In genomic region chr22:43740587-43741270, GRCh38 we compare ENCODE assay signal across 24 cellular contexts.
DNase-seq lines count a peak whose midpoint lies in the region; ATAC-seq and TF ChIP-seq lines count a peak whose summit lies in the region.
"Had no signal": no experiment of that assay in that cellular context is flagged by ENCODE, and none has a peak within 500 bp of the region (broad histone marks: within the 10 kb centered on the region; RNA-seq: fewer than 3 reads in every experiment).

No MANE protein-coding gene starts in this region.

- H3K4ac ChIP-seq in neuronal stem cell (ENCODE audit: low read length): no peak overlapping the region

- no peaks in the 10 kb centered on the region for H3K36me3 Mint-ChIP-seq in activated T-cell treated with anti-CD3 and anti-CD28 coated beads, Interleukin-2, amount 50 U/mL, for 4 hours (ENCODE audit: insufficient read depth)
- H3K36me3 Mint-ChIP-seq: CD14-positive monocyte had no signal

- ATAC-seq in heart left ventricle: peak; percentile 45 to 66 (median 59)
- ATAC-seq in HG02588 (IDR thresholded peaks at IDR 0.05; ENCODE audit: unreplicated experiment): no peak
- no peak for ATAC-seq in GM18502 (IDR thresholded peaks at IDR 0.05; ENCODE audit: poor library complexity, unreplicated experiment)
- no peak for ATAC-seq in activated T-cell treated with anti-CD3 and anti-CD28 coated beads, Interleukin-2, amount 50 U/mL, for 4 hours
- ATAC-seq: GM12878, K562 had no signal

- H4K8ac ChIP-seq in neuronal stem cell (ENCODE audit: low read depth, low read length): no peak overlapping the region

- H3K23ac ChIP-seq in neuronal stem cell (ENCODE audit: low read depth, low read length, poor library complexity): no peak overlapping the region

- no peaks in the 10 kb centered on the region for H3K79me1 ChIP-seq in neuronal stem cell (ENCODE audit: low read depth, low read length)

- no peak for TF ChIP-seq POLR2A in heart left ventricle (IDR thresholded peaks at IDR 0.05)

- H3K9me3 ChIP-seq in heart left ventricle (no peaks in the 10 kb centered on the region), neuronal stem cell (replicated peaks in 1 of 2; ENCODE audit: control insufficient read depth in 2 of 2, insufficient read depth in 1 of 2, low read depth in 1 of 2, low read length in 2 of 2) (no peaks in the 10 kb centered on the region)
- H3K9me3 ChIP-seq: BE2C, SJSA1 had no signal

- no peak overlapping the region for H3K14ac ChIP-seq in neuronal stem cell (ENCODE audit: low read length)

- H3K4me1 ChIP-seq in heart left ventricle: peaks cover 0 to 24% (median 9%) of the 10 kb centered on the region in 12 donors
- peaks cover 3 to 8% of the 10 kb centered on the region in 2 donors for H3K4me1 ChIP-seq in neuronal stem cell (ENCODE audit: control insufficient read depth in 2 of 2, insufficient read depth in 1 of 2, low read depth in 1 of 2, low read length in 2 of 2)
- H3K4me1 ChIP-seq: BE2C, SJSA1 had no signal

- intact Hi-C loops in heart left ventricle (cut with DNase I): no loop called here

- no peak for TF ChIP-seq CTCF in heart left ventricle (IDR thresholded peaks at IDR 0.05)

- peak overlapping the region in 3 of 12 donors; percentile 5 to 48 (median 24) for H3K27ac ChIP-seq in heart left ventricle
- H3K27ac ChIP-seq in neuronal stem cell (replicated peaks; ENCODE audit: low read length): no peak overlapping the region
- H3K27ac ChIP-seq: SJSA1 had no signal

- H2BK5ac ChIP-seq in neuronal stem cell (ENCODE audit: low read length): no peak overlapping the region

- no peaks in the 10 kb centered on the region for H3K4me1 Mint-ChIP-seq in activated T-cell treated with anti-CD3 and anti-CD28 coated beads, Interleukin-2, amount 50 U/mL, for 4 hours (ENCODE audit: low read depth)
- H3K4me1 Mint-ChIP-seq: CD14-positive monocyte; CD8-positive, alpha-beta memory T cell; H9 had no signal

- H3K4me3 ChIP-seq in heart left ventricle (peak overlapping the region in 5 of 12 donors; percentile 11 to 34 (median 18)), neuronal stem cell (ENCODE audit: low read length in 2 of 2) (no peak overlapping the region)
- H3K4me3 ChIP-seq: GM12878, K562, SJSA1 had no signal

- H3K27me3 ChIP-seq in heart left ventricle: peaks cover 0 to 11% (median 0%) of the 10 kb centered on the region in 9 donors
- no peaks in the 10 kb centered on the region for H3K27me3 ChIP-seq in neuronal stem cell (ENCODE audit: control insufficient read depth in 3 of 3, insufficient read depth in 3 of 3, low read depth in 1 of 3, low read length in 3 of 3)

- no peak overlapping the region for H3K4me2 ChIP-seq in neuronal stem cell (ENCODE audit: insufficient read depth, low read length, poor library complexity, severe bottlenecking)

- DNase-seq in G401 (ENCODE audit: low spot score) (peak; percentile 7), HUDEP-2 (lab: John Stamatoyannopoulos, UW; ENCODE audit: unreplicated experiment in 76 of 76) (peak in 69 of 76 experiments; percentile 10 to 80 (median 49)), heart left ventricle (peak in 1 of 5 donors; percentile 21), neuronal stem cell (ENCODE audit: low spot score) (no peak)
- no peak for DNase-seq in activated T-cell treated with anti-CD3 and anti-CD28 coated beads, Interleukin-2, amount 50 U/mL, for 4 hours
- DNase-seq: BE2C; CD8-positive, alpha-beta memory T cell; GDM1; H9; Kasumi-1; NCI-H1092 treated with DMSO at 0.1 percent for 48 hours; NCI-H1436; NCI-H187; NCI-H2081 treated with DMSO at 0.1 percent for 48 hours; NCI-H2171; NCI-H345; NCI-H510A treated with DMSO at 0.1 percent for 48 hours; NCI-H774 had no signal

- in situ Hi-C loops in G401 (cut with HindIII; ENCODE audit: low sequenced_read_pairs): no loop called here

- H4K91ac ChIP-seq in neuronal stem cell (ENCODE audit: low read depth, low read length, poor library complexity): no peak overlapping the region

- WGBS in heart left ventricle, 4 donors: 26 to 37% (median 28%) methylated on average over 15 to 19 of the region's 19 CpGs
- WGBS in neuronal stem cell (ENCODE audit: extremely low coverage in 2 of 2, insufficient read length in 2 of 2, insufficient replicate concordance in 1 of 2), 2 donors: no CpG with 5 or more reads among the region's 19 CpGs

- H2AFZ ChIP-seq in neuronal stem cell (ENCODE audit: low read length): peak overlapping the region; percentile 32

- H3K9ac ChIP-seq in neuronal stem cell (ENCODE audit: low read depth, low read length, poor library complexity): no peak overlapping the region

- no peaks in the 10 kb centered on the region for H3K9me3 Mint-ChIP-seq in activated T-cell treated with anti-CD3 and anti-CD28 coated beads, Interleukin-2, amount 50 U/mL, for 4 hours
- H3K9me3 Mint-ChIP-seq: CD14-positive monocyte; CD8-positive, alpha-beta memory T cell; H9 had no signal

- H2BK15ac ChIP-seq in neuronal stem cell (ENCODE audit: low read length): no peak overlapping the region

- H2BK12ac ChIP-seq in neuronal stem cell (ENCODE audit: low read length): no peak overlapping the region

- H3K36me3 ChIP-seq in heart left ventricle: no peaks in the 10 kb centered on the region
- no peaks in the 10 kb centered on the region for H3K36me3 ChIP-seq in neuronal stem cell (replicated peaks in 1 of 2; ENCODE audit: control insufficient read depth in 2 of 2, insufficient read depth in 2 of 2, low read length in 2 of 2)
- H3K36me3 ChIP-seq: BE2C, SJSA1 had no signal

- peaks cover 16% of the 10 kb centered on the region for H3K27me3 Mint-ChIP-seq in activated T-cell treated with anti-CD3 and anti-CD28 coated beads, Interleukin-2, amount 50 U/mL, for 4 hours (ENCODE audit: low read depth)

- H3K4me3 Mint-ChIP-seq in activated T-cell treated with anti-CD3 and anti-CD28 coated beads, Interleukin-2, amount 50 U/mL, for 4 hours: no peak overlapping the region
- H3K4me3 Mint-ChIP-seq: CD14-positive monocyte; CD8-positive, alpha-beta memory T cell; H9 had no signal

- peak overlapping the region; percentile 11 for H3K18ac ChIP-seq in neuronal stem cell (ENCODE audit: low read length)

- no peak overlapping the region for H2AK5ac ChIP-seq in neuronal stem cell (ENCODE audit: low read depth, low read length)

- H2BK120ac ChIP-seq in neuronal stem cell (ENCODE audit: low read depth, low read length): no peak overlapping the region

Comparison
In these comparisons a context has a peak if more than half of its experiments do, and no peak if none do; other contexts are left out.
1. DNase-seq: peak in G401 (single experiment) and HUDEP-2 (69 of 76); none in neuronal stem cell (single experiment) and activated T-cell treated with anti-CD3 and anti-CD28 coated beads, Interleukin-2, amount 50 U/mL, for 4 hours (single experiment).
2. ATAC-seq: peak in heart left ventricle (4 of 4); none in HG02588 (single experiment), GM18502 (single experiment) and activated T-cell treated with anti-CD3 and anti-CD28 coated beads, Interleukin-2, amount 50 U/mL, for 4 hours (0 of 2).